Comparison of ENCODE assay signal across 8 cellular contexts in genomic region chr19:33796164-33797100, GRCh38. TPM values are rescaled to one million over a fixed set of nuclear protein-coding genes. Genes with fewer than 3 reads are reported as not detected.
A peak's percentile ranks its signal among the peaks of the same experiment; 100 is the strongest.
DNase-seq lines count a peak whose midpoint lies in the region; ATAC-seq, FAIRE-seq and TF ChIP-seq lines count a peak whose summit lies in the region.

Gene KCTD15 (plus strand): TSS chr19:33796870. CDS start chr19:33800455, 3,585 bp downstream.

- H3K79me2 ChIP-seq in endothelial cell of umbilical vein (ENCODE audit: control insufficient read depth, insufficient read depth, low read length) = no peaks in the 10 kb centered on the region

- H3K9me3 ChIP-seq in CD4-positive, CD25-positive, alpha-beta regulatory T cell (ENCODE audit: control insufficient read depth in 2 of 2, low read length in 2 of 2) = no peaks in the 10 kb centered on the region
- no peaks in the 10 kb centered on the region for H3K9me3 ChIP-seq in endothelial cell of umbilical vein (replicated peaks; ENCODE audit: control insufficient read depth, insufficient read depth, low read length)
- H3K9me3 ChIP-seq in testis = no peaks in the 10 kb centered on the region

- no peak for DNase-seq in CD4-positive, CD25-positive, alpha-beta regulatory T cell
- DNase-seq in HuH-7.5 (ENCODE audit: low spot score) = peak; percentile 60
- peak; percentile 77 for DNase-seq in activated CD4-positive, alpha-beta T cell treated with anti-CD3 and anti-CD28 coated beads, Interleukin-2, amount 10 ng/mL, durations not matched to agents 24 days and 14 days
- peak; percentile 45 for DNase-seq in endothelial cell of umbilical vein (ENCODE audit: low read depth, low spot score)
- peak in 1 of 2 experiments; percentile 74 for DNase-seq in mesothelial cell of epicardium (ENCODE audit: low spot score in 2 of 2, unreplicated experiment in 2 of 2)
- peak; percentile 43 for DNase-seq in testis
- DNase-seq in GM19238 (ENCODE audit: insufficient read length, low spot score) = no peak

- peak within 1 kb of the TSS; percentile 75 for H3K4me2 ChIP-seq in endothelial cell of umbilical vein (ENCODE audit: insufficient read depth, low read length)

- H4K20me1 ChIP-seq in endothelial cell of umbilical vein (replicated peaks; ENCODE audit: control insufficient read depth, extremely low read depth, insufficient read depth, low read length) = no peaks in the 10 kb centered on the region

- H3K36me3 ChIP-seq in CD4-positive, CD25-positive, alpha-beta regulatory T cell (ENCODE audit: control insufficient read depth, insufficient read depth, low read length) = no peaks in the 10 kb centered on the region
- H3K36me3 ChIP-seq in endothelial cell of umbilical vein (ENCODE audit: control insufficient read depth in 2 of 2, extremely low read depth in 1 of 2, insufficient read depth in 2 of 2, low read length in 2 of 2) (peaks cover 2 to 7% of the 10 kb centered on the region in 2 experiments), testis (ENCODE audit: low read depth, missing control alignments) (no peaks in the 10 kb centered on the region)

- no peak for TF ChIP-seq CTCF in endothelial cell of umbilical vein (IDR thresholded peaks at IDR 0.05; ENCODE audit: extremely low read depth in 1 of 2, insufficient read depth in 1 of 2, low read depth in 1 of 2, low read length in 2 of 2)
- TF ChIP-seq CTCF in mesothelial cell of epicardium (IDR thresholded peaks at IDR 0.05; ENCODE audit: unreplicated experiment) = no peak
- TF ChIP-seq CTCF in testis (IDR thresholded peaks at IDR 0.05) = no peak

- dilution Hi-C loops in endothelial cell of umbilical vein (cut with MboI; ENCODE audit: extremely low pct_ligation_motif_present, low sequenced_read_pairs) = no loop called here

- TF ChIP-seq POLR2A in endothelial cell of umbilical vein (IDR thresholded peaks at IDR 0.05; ENCODE audit: low read depth, low read length) (no peak), testis (IDR thresholded peaks at IDR 0.05) (no peak)

- peak within 1 kb of the TSS; percentile 96 for H3K9ac ChIP-seq in endothelial cell of umbilical vein (replicated peaks; ENCODE audit: extremely low read depth, insufficient read depth, low read length)

- no TSS peak for BruUV-seq in endothelial cell of umbilical vein (replicated peaks; lab: Mats Ljungman, UMichigan)

- 0 to 1% methylated on average over 4 to 103 of the region's 125 CpGs for WGBS in testis, 2 donors

- H3K9me1 ChIP-seq in endothelial cell of umbilical vein (replicated peaks; ENCODE audit: control insufficient read depth, extremely low read depth, insufficient read depth, low read length) = no peaks in the 10 kb centered on the region

- no peaks in the 10 kb centered on the region for H3K36me3 Mint-ChIP-seq in CD4-positive, CD25-positive, alpha-beta regulatory T cell
- no peaks in the 10 kb centered on the region for H3K36me3 Mint-ChIP-seq in activated CD4-positive, alpha-beta T cell treated with anti-CD3 and anti-CD28 coated beads, Interleukin-2, amount 10 ng/mL, durations not matched to agents 24 days and 14 days (ENCODE audit: low read depth)
- H3K36me3 Mint-ChIP-seq in mesothelial cell of epicardium = peaks cover 2% of the 10 kb centered on the region

- no peak within 1 kb of the TSS for H3K4me3 ChIP-seq in CD4-positive, CD25-positive, alpha-beta regulatory T cell (ENCODE audit: low read depth, low read length)
- H3K4me3 ChIP-seq in endothelial cell of umbilical vein (replicated peaks in 1 of 3; ENCODE audit: insufficient read depth in 1 of 3, low read depth in 1 of 3, low read length in 3 of 3) (peak within 1 kb of the TSS; percentile 59 to 86 (median 84)), testis (peak within 1 kb of the TSS; percentile 70 to 81)

- H3K4me1 Mint-ChIP-seq in CD4-positive, CD25-positive, alpha-beta regulatory T cell = peaks cover 0 to 7% (median 4%) of the 10 kb centered on the region in 4 donors
- H3K4me1 Mint-ChIP-seq in activated CD4-positive, alpha-beta T cell treated with anti-CD3 and anti-CD28 coated beads, Interleukin-2, amount 10 ng/mL, durations not matched to agents 24 days and 14 days = peaks cover 1% of the 10 kb centered on the region
- peaks cover 20% of the 10 kb centered on the region for H3K4me1 Mint-ChIP-seq in mesothelial cell of epicardium

- CTCF ChIA-PET in endothelial cell of umbilical vein (lab: Charles Lee) = interaction anchor here (1.0 to 3.7 kb wide), 9 partner anchors 17 to 300 kb away, joined by 3 to 30 read pairs (median 8); no protein-coding TSS in a partner anchor

- intact Hi-C loops in activated CD4-positive, alpha-beta T cell treated with anti-CD3 and anti-CD28 coated beads, Interleukin-2, amount 10 ng/mL, durations not matched to agents 24 days and 14 days (cut with micrococcal nuclease) = loop anchor here (1.0 to 5.0 kb wide), 5 partner anchors 18 to 1119 kb away; partner anchors contain the start of genes ANKRD27, LSM14A and RGS9BP
- intact Hi-C loops in endothelial cell of umbilical vein (cut with micrococcal nuclease) (loop anchor here (5.0 kb wide), 1 partner anchor 376 kb away; the partner anchor contains the start of gene LSM14A), testis (cut with DNase I; ENCODE audit: low total_unique reads) (no loop called here)

- FAIRE-seq in endothelial cell of umbilical vein (lab: Jason Lieb, UNC) = no peak

- ATAC-seq in CD4-positive, CD25-positive, alpha-beta regulatory T cell (ENCODE audit: low read depth in 2 of 2) = no peak
- no peak for ATAC-seq in GM18907 (IDR thresholded peaks at IDR 0.05; ENCODE audit: unreplicated experiment)

- POLR2A ChIA-PET in endothelial cell of umbilical vein (lab: Charles Lee) = interaction anchor here (0.6 to 0.7 kb wide), 3 partner anchors 109 to 521 kb away, joined by 3 to 5 read pairs (median 4); no protein-coding TSS in a partner anchor

- no peak within 1 kb of the TSS for H3K27ac Mint-ChIP-seq in CD4-positive, CD25-positive, alpha-beta regulatory T cell
- H3K27ac Mint-ChIP-seq in activated CD4-positive, alpha-beta T cell treated with anti-CD3 and anti-CD28 coated beads, Interleukin-2, amount 10 ng/mL, durations not matched to agents 24 days and 14 days = peak within 1 kb of the TSS; percentile 72
- H3K27ac Mint-ChIP-seq in mesothelial cell of epicardium = peak within 1 kb of the TSS; percentile 85

- no peak within 1 kb of the TSS for H3K27ac ChIP-seq in CD4-positive, CD25-positive, alpha-beta regulatory T cell (ENCODE audit: insufficient read depth, low read length, poor library complexity, severe bottlenecking)
- H3K27ac ChIP-seq in endothelial cell of umbilical vein (ENCODE audit: insufficient read depth, low read depth, low read length) (peak within 1 kb of the TSS; percentile 83), testis (peak within 1 kb of the TSS; percentile 87 to 96)

- peaks cover 43% of the 10 kb centered on the region for H3K27me3 Mint-ChIP-seq in CD4-positive, CD25-positive, alpha-beta regulatory T cell
- peaks cover 36% of the 10 kb centered on the region for H3K27me3 Mint-ChIP-seq in activated CD4-positive, alpha-beta T cell treated with anti-CD3 and anti-CD28 coated beads, Interleukin-2, amount 10 ng/mL, durations not matched to agents 24 days and 14 days
- H3K27me3 Mint-ChIP-seq in mesothelial cell of epicardium (ENCODE audit: low read depth) = peaks cover 5% of the 10 kb centered on the region

- peaks cover 0 to 2% (median 0%) of the 10 kb centered on the region in 7 donors for H3K9me3 Mint-ChIP-seq in CD4-positive, CD25-positive, alpha-beta regulatory T cell
- H3K9me3 Mint-ChIP-seq in activated CD4-positive, alpha-beta T cell treated with anti-CD3 and anti-CD28 coated beads, Interleukin-2, amount 10 ng/mL, durations not matched to agents 24 days and 14 days = no peaks in the 10 kb centered on the region
- H3K9me3 Mint-ChIP-seq in mesothelial cell of epicardium = no peaks in the 10 kb centered on the region

- H3K4me3 Mint-ChIP-seq in CD4-positive, CD25-positive, alpha-beta regulatory T cell = peak within 1 kb of the TSS in 3 of 4 donors; percentile 67 to 83 (median 76)
- H3K4me3 Mint-ChIP-seq in activated CD4-positive, alpha-beta T cell treated with anti-CD3 and anti-CD28 coated beads, Interleukin-2, amount 10 ng/mL, durations not matched to agents 24 days and 14 days = peak within 1 kb of the TSS; percentile 85
- H3K4me3 Mint-ChIP-seq in mesothelial cell of epicardium = peak within 1 kb of the TSS; percentile 84

- peaks cover 21% of the 10 kb centered on the region for H3K27me3 ChIP-seq in CD4-positive, CD25-positive, alpha-beta regulatory T cell (ENCODE audit: control insufficient read depth, insufficient read depth, low read length)
- H3K27me3 ChIP-seq in endothelial cell of umbilical vein (ENCODE audit: control insufficient read depth in 2 of 2, insufficient read depth in 2 of 2, low read length in 2 of 2) = no peaks in the 10 kb centered on the region
- no peaks in the 10 kb centered on the region for H3K27me3 ChIP-seq in testis

- H3K4me1 ChIP-seq in CD4-positive, CD25-positive, alpha-beta regulatory T cell (ENCODE audit: control insufficient read depth, insufficient read depth, low read length, poor library complexity, severe bottlenecking) = peaks cover 13% of the 10 kb centered on the region
- H3K4me1 ChIP-seq in endothelial cell of umbilical vein (ENCODE audit: control insufficient read depth, extremely low read depth, insufficient read depth, low read length) (peaks cover 17% of the 10 kb centered on the region), testis (peaks cover 21% of the 10 kb centered on the region)

- peak within 1 kb of the TSS; percentile 37 for H2AFZ ChIP-seq in endothelial cell of umbilical vein (ENCODE audit: low read depth, low read length)

TF ChIP-seq in endothelial cell of umbilical vein, 7 proteins besides CTCF, POLR2A, EP300 and RAD21 (continues in another document):
- TF ChIP-seq FOS (IDR thresholded peaks at IDR 0.05; ENCODE audit: borderline replicate concordance, insufficient read depth, low read length) = no peak
- no peak for TF ChIP-seq POLR2AphosphoS5 (IDR thresholded peaks at IDR 0.05; ENCODE audit: insufficient read depth, low read depth, low read length)

RNA-seq across cellular contexts. Expression of gene KCTD15, which starts in this region (rescaled TPM):
- total RNA-seq in CD4-positive, CD25-positive, alpha-beta regulatory T cell = 1.3 TPM
- polyA plus RNA-seq in CD4-positive, CD25-positive, alpha-beta regulatory T cell = under 1 TPM in 3 of 4 donors, not detected in 1; 0.28 to 0.88 (median 0.55) TPM
- 10.6 and 12.1 TPM in 2 replicates for total RNA-seq in activated CD4-positive, alpha-beta T cell treated with anti-CD3 and anti-CD28 coated beads, Interleukin-2, amount 10 ng/mL, durations not matched to agents 24 days and 14 days
- total RNA-seq in endothelial cell of umbilical vein = 49.5 and 57.7 TPM in 2 replicates
- polyA plus RNA-seq in endothelial cell of umbilical vein = 51.8 and 69.5 TPM in 2 replicates
- 33.4 and 40.6 TPM in 2 replicates for polyA plus RNA-seq in endothelial cell of umbilical vein (2011; cell fraction: cytosol; rRNA removed)
- polyA plus RNA-seq in endothelial cell of umbilical vein (2011; cell fraction: nucleus; rRNA removed) = 111 and 124 TPM in 2 replicates
- 18.6 and 18.8 TPM in 2 replicates for polyA plus RNA-seq in endothelial cell of umbilical vein (2012)
- polyA minus RNA-seq in endothelial cell of umbilical vein = 33.7 and 40.8 TPM in 2 replicates
- polyA minus RNA-seq in endothelial cell of umbilical vein (2011; cell fraction: cytosol; rRNA and poly(A)+ RNA removed) = 33.6 TPM
- polyA minus RNA-seq in endothelial cell of umbilical vein (2011; cell fraction: nucleus; rRNA and poly(A)+ RNA removed) = 20.7 and 30.1 TPM in 2 replicates
- 48.1 to 51.6 TPM (median 49.1 TPM) in 3 replicates for total RNA-seq in mesothelial cell of epicardium
- total RNA-seq in testis = 100 to 1,000 TPM in 1 of 2 donors, 10 to 100 TPM in 1; 61.9 to 110 TPM
- polyA plus RNA-seq in testis (ENCODE audit: insufficient read depth, low read depth, low replicate concordance) = 26.3 TPM

Comparison
In these comparisons a context has a peak if more than half of its experiments do, and no peak if none do; other contexts are left out.
1. RNA of gene KCTD15 (polyA plus RNA-seq): 18.6 to 124 TPM in endothelial cell of umbilical vein and 26.3 TPM in testis (single experiment); 0.28 to 0.88 TPM in CD4-positive, CD25-positive, alpha-beta regulatory T cell; every median in the first group is over 10 times any median in the second.
2. DNase-seq: peak in HuH-7.5 (single experiment), activated CD4-positive, alpha-beta T cell treated with anti-CD3 and anti-CD28 coated beads, Interleukin-2, amount 10 ng/mL, durations not matched to agents 24 days and 14 days (single experiment), endothelial cell of umbilical vein (single experiment) and testis (single experiment); none in CD4-positive, CD25-positive, alpha-beta regulatory T cell (0 of 3) and GM19238 (single experiment).
3. H3K27ac Mint-ChIP-seq: peak in activated CD4-positive, alpha-beta T cell treated with anti-CD3 and anti-CD28 coated beads, Interleukin-2, amount 10 ng/mL, durations not matched to agents 24 days and 14 days (single experiment) and mesothelial cell of epicardium (single experiment); none in CD4-positive, CD25-positive, alpha-beta regulatory T cell (0 of 3).
4. Peak in every context shown above with its lines, with median percentiles within 50 percentile points of each other: H3K4me3 Mint-ChIP-seq.